1 cellular context compared by ENCODE assay signal in genomic region chr2:36572054-36572751, GRCh38.
TF ChIP-seq lines count a peak whose summit lies in the region.

No MANE protein-coding gene starts in this region.

TF ChIP-seq in K562, 482 proteins besides CTCF, POLR2A, EP300 and RAD21:
- no peak for TF ChIP-seq ZNF407 (IDR thresholded peaks at IDR 0.05; ENCODE audit: low read depth)
- TF ChIP-seq MTF1 (CRISPR knock-in tag; IDR thresholded peaks at IDR 0.05; ENCODE audit: borderline replicate concordance), result no peak
- no peak for TF ChIP-seq ZNF121 (CRISPR knock-in tag; conservative IDR thresholded peaks at IDR 0.05)
- TF ChIP-seq KLF1 (tag; IDR thresholded peaks at IDR 0.05), result no peak
- no peak for TF ChIP-seq ELF2 (CRISPR knock-in tag; IDR thresholded peaks at IDR 0.05)
- TF ChIP-seq, protein P1, sequence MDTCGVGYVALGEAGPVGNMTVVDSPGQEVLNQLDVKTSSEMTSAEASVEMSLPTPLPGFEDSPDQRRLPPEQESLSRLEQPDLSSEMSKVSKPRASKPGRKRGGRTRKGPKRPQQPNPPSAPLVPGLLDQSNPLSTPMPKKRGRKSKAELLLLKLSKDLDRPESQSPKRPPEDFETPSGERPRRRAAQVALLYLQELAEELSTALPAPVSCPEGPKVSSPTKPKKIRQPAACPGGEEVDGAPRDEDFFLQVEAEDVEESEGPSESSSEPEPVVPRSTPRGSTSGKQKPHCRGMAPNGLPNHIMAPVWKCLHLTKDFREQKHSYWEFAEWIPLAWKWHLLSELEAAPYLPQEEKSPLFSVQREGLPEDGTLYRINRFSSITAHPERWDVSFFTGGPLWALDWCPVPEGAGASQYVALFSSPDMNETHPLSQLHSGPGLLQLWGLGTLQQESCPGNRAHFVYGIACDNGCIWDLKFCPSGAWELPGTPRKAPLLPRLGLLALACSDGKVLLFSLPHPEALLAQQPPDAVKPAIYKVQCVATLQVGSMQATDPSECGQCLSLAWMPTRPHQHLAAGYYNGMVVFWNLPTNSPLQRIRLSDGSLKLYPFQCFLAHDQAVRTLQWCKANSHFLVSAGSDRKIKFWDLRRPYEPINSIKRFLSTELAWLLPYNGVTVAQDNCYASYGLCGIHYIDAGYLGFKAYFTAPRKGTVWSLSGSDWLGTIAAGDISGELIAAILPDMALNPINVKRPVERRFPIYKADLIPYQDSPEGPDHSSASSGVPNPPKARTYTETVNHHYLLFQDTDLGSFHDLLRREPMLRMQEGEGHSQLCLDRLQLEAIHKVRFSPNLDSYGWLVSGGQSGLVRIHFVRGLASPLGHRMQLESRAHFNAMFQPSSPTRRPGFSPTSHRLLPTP (IDR thresholded peaks at IDR 0.05; ENCODE audit: borderline replicate concordance, extremely low read depth, insufficient read length), result no peak
- no peak for TF ChIP-seq ZC3H8 (IDR thresholded peaks at IDR 0.05)
- TF ChIP-seq JUNB (CRISPR knock-in tag; conservative IDR thresholded peaks at IDR 0.05), result no peak
- no peak for TF ChIP-seq ZNF384 (IDR thresholded peaks at IDR 0.05; ENCODE audit: low read depth, low read length)
- TF ChIP-seq ZNF644 (tag; IDR thresholded peaks at IDR 0.05; ENCODE audit: low read depth), result no peak
- TF ChIP-seq HNRNPL (IDR thresholded peaks at IDR 0.05; ENCODE audit: low read depth, low read length), result no peak
- no peak for TF ChIP-seq FOS (IDR thresholded peaks at IDR 0.05; ENCODE audit: extremely low read depth, insufficient read length)
- no peak for TF ChIP-seq HOXB6 (CRISPR knock-in tag; IDR thresholded peaks at IDR 0.05; ENCODE audit: borderline replicate concordance)
- no peak for TF ChIP-seq PML (IDR thresholded peaks at IDR 0.05; ENCODE audit: low read length)
- no peak for TF ChIP-seq SRSF9 (IDR thresholded peaks at IDR 0.05; ENCODE audit: borderline replicate concordance, low read depth, low read length)
